27 cellular contexts compared by ENCODE assay signal in the genomic region with DNA sequence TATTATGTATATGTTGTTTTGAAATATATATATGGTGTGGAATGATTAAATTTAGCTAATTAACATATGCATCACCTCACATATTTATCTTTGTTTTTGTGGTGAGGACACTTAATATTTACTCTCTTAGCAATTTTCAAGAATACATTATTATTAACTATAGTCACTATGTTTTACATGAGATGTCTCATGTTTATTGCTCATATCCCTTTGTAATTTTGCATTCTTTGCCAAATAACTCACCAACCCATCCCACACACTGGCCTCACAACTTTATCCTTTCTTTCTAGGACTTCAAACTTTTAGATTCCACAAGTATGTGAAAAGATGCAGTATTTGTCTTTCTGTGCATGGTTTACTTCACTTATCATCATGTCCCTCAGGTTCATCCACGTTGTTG.
"Had no signal": no experiment of that assay in that cellular context is flagged by ENCODE, and none has a peak within 500 bp of the region (broad histone marks: within the 10 kb centered on the region; RNA-seq: fewer than 3 reads in every experiment).

No MANE protein-coding gene starts in this region.

- H3K27me3 Mint-ChIP-seq: naive thymus-derived CD4-positive, alpha-beta T cell; progenitor cell of endocrine pancreas; stimulated activated naive B cell treated with anti-CD40 and anti-IgM and Interleukin-4, amounts not matched to agents 10 μg/mL and 1 μg/mL and 100 μg/mL, for 72 hours; stimulated activated naive CD8-positive, alpha-beta T cell treated with anti-CD3 and anti-CD28 coated beads, Interleukin-15, Interleukin-2, amounts not matched to agents 100 ng/mL and 50 ng/mL, for 24 hours had no signal

- ATAC-seq: heart right ventricle; left lobe of liver; naive thymus-derived CD4-positive, alpha-beta T cell; right lobe of liver; stimulated activated naive B cell treated with anti-CD40 and anti-IgM and Interleukin-4, amounts not matched to agents 10 μg/mL and 1 μg/mL and 100 μg/mL, for 72 hours had no signal

- H3K4me1 Mint-ChIP-seq: mesothelial cell of epicardium; naive thymus-derived CD4-positive, alpha-beta T cell; nephron; neural progenitor cell; stimulated activated naive B cell treated with anti-CD40 and anti-IgM and Interleukin-4, amounts not matched to agents 10 μg/mL and 1 μg/mL and 100 μg/mL, for 72 hours had no signal

- DNase-seq: dermis blood vessel endothelial cell; effector memory CD4-positive, alpha-beta T cell; foreskin fibroblast; glutamatergic neuron; heart right ventricle; hippocampal formation; kidney; mesenchymal stem cell; naive thymus-derived CD4-positive, alpha-beta T cell; right lobe of liver; small intestine; stimulated activated CD4-positive, alpha-beta T cell treated with anti-CD3 and anti-CD28 coated beads, Interleukin-15, amount 100 ng/mL, for 24 hours; stimulated activated CD4-positive, alpha-beta T cell treated with anti-CD3 and anti-CD28 coated beads, Interleukin-2, amount 100 ng/mL, for 48 hours; stimulated activated naive B cell treated with anti-CD40 and anti-IgM and Interleukin-4, amounts not matched to agents 10 μg/mL and 1 μg/mL and 100 μg/mL, for 72 hours; upper lobe of left lung; uterus had no signal

- H3K27me3 ChIP-seq: heart right ventricle, neural progenitor cell, right lobe of liver, tibial nerve, upper lobe of left lung, uterus had no signal

- H3K79me2 ChIP-seq: parathyroid adenoma had no signal

- H3K36me3 Mint-ChIP-seq: mesothelial cell of epicardium; naive thymus-derived CD4-positive, alpha-beta T cell; neural progenitor cell; stimulated activated naive B cell treated with anti-CD40 and anti-IgM and Interleukin-4, amounts not matched to agents 10 μg/mL and 1 μg/mL and 100 μg/mL, for 72 hours had no signal

- H3K27ac ChIP-seq: coronary artery, heart right ventricle, neural progenitor cell, parathyroid adenoma, right lobe of liver, thoracic aorta, tibial nerve, upper lobe of left lung, uterus had no signal

- H3K4me3 Mint-ChIP-seq: mesothelial cell of epicardium; naive thymus-derived CD4-positive, alpha-beta T cell; nephron; neural progenitor cell; stimulated activated naive B cell treated with anti-CD40 and anti-IgM and Interleukin-4, amounts not matched to agents 10 μg/mL and 1 μg/mL and 100 μg/mL, for 72 hours; stimulated activated naive CD8-positive, alpha-beta T cell treated with anti-CD3 and anti-CD28 coated beads, Interleukin-15, Interleukin-2, amounts not matched to agents 100 ng/mL and 50 ng/mL, for 24 hours had no signal

- H3K27ac Mint-ChIP-seq: mesothelial cell of epicardium; naive thymus-derived CD4-positive, alpha-beta T cell; nephron; neural progenitor cell; progenitor cell of endocrine pancreas; stimulated activated naive B cell treated with anti-CD40 and anti-IgM and Interleukin-4, amounts not matched to agents 10 μg/mL and 1 μg/mL and 100 μg/mL, for 72 hours; stimulated activated naive CD8-positive, alpha-beta T cell treated with anti-CD3 and anti-CD28 coated beads, Interleukin-15, Interleukin-2, amounts not matched to agents 100 ng/mL and 50 ng/mL, for 24 hours had no signal

- H2AFZ ChIP-seq: neural progenitor cell, parathyroid adenoma had no signal

- H3K9me3 ChIP-seq: right lobe of liver, thoracic aorta, tibial nerve, upper lobe of left lung, uterus had no signal

- H3K4me2 ChIP-seq: neural progenitor cell had no signal

- H3K36me3 ChIP-seq: heart right ventricle, neural progenitor cell, right lobe of liver, thoracic aorta, tibial nerve, upper lobe of left lung, uterus had no signal

- H3K9me3 Mint-ChIP-seq: neural progenitor cell had no signal

- H3K4me3 ChIP-seq: coronary artery, heart right ventricle, lung, neural progenitor cell, right lobe of liver, thoracic aorta, tibial nerve, upper lobe of left lung, uterus had no signal

- H3K4me1 ChIP-seq: heart right ventricle, neural progenitor cell, parathyroid adenoma, right lobe of liver, tibial nerve, upper lobe of left lung, uterus had no signal

- H3K9ac ChIP-seq: neural progenitor cell, parathyroid adenoma had no signal
